ENCODE assay signal across 8 cellular contexts in the genomic region with DNA sequence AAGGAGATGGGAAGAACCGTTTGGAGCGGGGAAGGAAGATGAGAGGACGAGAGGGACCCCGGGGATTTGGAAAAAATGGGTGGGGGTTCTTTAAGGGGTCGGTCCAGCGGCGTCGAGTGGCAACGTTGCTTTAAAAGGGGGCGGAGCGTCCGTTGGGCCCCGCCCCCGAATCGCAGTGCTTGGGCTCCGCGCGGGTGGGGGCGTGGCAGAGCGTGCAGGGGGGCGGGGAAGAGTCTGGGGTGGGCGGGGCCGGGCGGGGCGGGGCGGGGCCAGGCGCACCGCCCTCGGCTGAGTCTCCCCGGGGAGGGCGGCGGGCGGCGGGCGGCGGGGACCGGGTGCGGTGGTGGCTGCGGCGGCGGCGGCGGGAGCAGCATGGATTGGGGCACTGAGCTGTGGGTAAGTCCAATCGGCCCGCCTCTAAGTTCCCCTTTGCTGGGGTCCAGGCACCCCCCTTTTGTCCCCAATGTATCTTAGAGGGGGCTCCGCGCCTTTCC. TPM values are rescaled to one million over a fixed set of nuclear protein-coding genes. Genes with fewer than 3 reads are reported as not detected.
DNase-seq lines count a peak whose midpoint lies in the region; ATAC-seq and TF ChIP-seq lines count a peak whose summit lies in the region.

A gene with protein sequence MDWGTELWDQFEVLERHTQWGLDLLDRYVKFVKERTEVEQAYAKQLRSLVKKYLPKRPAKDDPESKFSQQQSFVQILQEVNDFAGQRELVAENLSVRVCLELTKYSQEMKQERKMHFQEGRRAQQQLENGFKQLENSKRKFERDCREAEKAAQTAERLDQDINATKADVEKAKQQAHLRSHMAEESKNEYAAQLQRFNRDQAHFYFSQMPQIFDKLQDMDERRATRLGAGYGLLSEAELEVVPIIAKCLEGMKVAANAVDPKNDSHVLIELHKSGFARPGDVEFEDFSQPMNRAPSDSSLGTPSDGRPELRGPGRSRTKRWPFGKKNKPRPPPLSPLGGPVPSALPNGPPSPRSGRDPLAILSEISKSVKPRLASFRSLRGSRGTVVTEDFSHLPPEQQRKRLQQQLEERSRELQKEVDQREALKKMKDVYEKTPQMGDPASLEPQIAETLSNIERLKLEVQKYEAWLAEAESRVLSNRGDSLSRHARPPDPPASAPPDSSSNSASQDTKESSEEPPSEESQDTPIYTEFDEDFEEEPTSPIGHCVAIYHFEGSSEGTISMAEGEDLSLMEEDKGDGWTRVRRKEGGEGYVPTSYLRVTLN (plus strand): TSS at position 291 of the 494 bp plus-strand sequence. CDS start 82 bp downstream, at position 373.

- peak within 1 kb of the TSS; percentile 93 to 99 (median 97) for H3K27ac Mint-ChIP-seq in naive thymus-derived CD8-positive, alpha-beta T cell
- peak within 1 kb of the TSS; percentile 91 for H3K27ac Mint-ChIP-seq in stimulated activated memory B cell treated with anti-CD40 and anti-IgM and Interleukin-4, amounts not matched to agents 10 μg/mL and 1 μg/mL and 100 μg/mL, for 72 hours

- ATAC-seq in naive thymus-derived CD8-positive, alpha-beta T cell, result peak in 1 of 2 donors; percentile 18
- ATAC-seq in stimulated activated memory B cell treated with anti-CD40 and anti-IgM and Interleukin-4, amounts not matched to agents 10 μg/mL and 1 μg/mL and 100 μg/mL, for 72 hours, result peak; percentile 10
- ATAC-seq in HG02884 (IDR thresholded peaks at IDR 0.05; ENCODE audit: unreplicated experiment), result no peak

- H3K27me3 ChIP-seq in HL-60 (ENCODE audit: insufficient read depth, poor library complexity, severe bottlenecking), result no peaks in the 10 kb centered on the region

- peaks cover 0 to 2% (median 0%) of the 10 kb centered on the region in 3 donors for H3K36me3 Mint-ChIP-seq in naive thymus-derived CD8-positive, alpha-beta T cell
- peaks cover 30% of the 10 kb centered on the region for H3K36me3 Mint-ChIP-seq in stimulated activated memory B cell treated with anti-CD40 and anti-IgM and Interleukin-4, amounts not matched to agents 10 μg/mL and 1 μg/mL and 100 μg/mL, for 72 hours

- no peak for TF ChIP-seq CTCF in HL-60 (IDR thresholded peaks at IDR 0.05; ENCODE audit: insufficient read depth, low read length)
- no peak for TF ChIP-seq CTCF in fibroblast of pulmonary artery (IDR thresholded peaks at IDR 0.05; ENCODE audit: low read length, missing control alignments)

- H3K4me1 Mint-ChIP-seq in naive thymus-derived CD8-positive, alpha-beta T cell, result peaks cover 19 to 48% (median 44%) of the 10 kb centered on the region in 4 donors
- peaks cover 51% of the 10 kb centered on the region for H3K4me1 Mint-ChIP-seq in stimulated activated memory B cell treated with anti-CD40 and anti-IgM and Interleukin-4, amounts not matched to agents 10 μg/mL and 1 μg/mL and 100 μg/mL, for 72 hours

- H3K4me3 Mint-ChIP-seq in naive thymus-derived CD8-positive, alpha-beta T cell, result peak within 1 kb of the TSS; percentile 89 to 100 (median 95)
- H3K4me3 Mint-ChIP-seq in stimulated activated memory B cell treated with anti-CD40 and anti-IgM and Interleukin-4, amounts not matched to agents 10 μg/mL and 1 μg/mL and 100 μg/mL, for 72 hours, result peak within 1 kb of the TSS; percentile 92

- H3K9me3 Mint-ChIP-seq in naive thymus-derived CD8-positive, alpha-beta T cell, result no peaks in the 10 kb centered on the region
- H3K9me3 Mint-ChIP-seq in stimulated activated memory B cell treated with anti-CD40 and anti-IgM and Interleukin-4, amounts not matched to agents 10 μg/mL and 1 μg/mL and 100 μg/mL, for 72 hours, result no peaks in the 10 kb centered on the region

- H3K27ac ChIP-seq in HL-60 (replicated peaks), result no peak within 1 kb of the TSS; the same call in 1 of the 2 replicates

- peak; percentile 94 for DNase-seq in AG20443 (ENCODE audit: low spot score)
- DNase-seq in HL-60 (ENCODE audit: low read depth in 1 of 2, low spot score in 1 of 2), result peak in 1 of 2 experiments; percentile 58
- DNase-seq in RKO (ENCODE audit: low spot score), result peak; percentile 80
- peak; percentile 82 for DNase-seq in activated effector memory CD4-positive, alpha-beta T cell treated with Interleukin-2 at 50 U/mL for 16 hours
- DNase-seq in fibroblast of pulmonary artery (ENCODE audit: low read depth), result peak; percentile 83
- peak; percentile 63 to 91 (median 80) for DNase-seq in naive thymus-derived CD8-positive, alpha-beta T cell

- H3K27me3 Mint-ChIP-seq in naive thymus-derived CD8-positive, alpha-beta T cell, result no peaks in the 10 kb centered on the region
- H3K27me3 Mint-ChIP-seq in stimulated activated memory B cell treated with anti-CD40 and anti-IgM and Interleukin-4, amounts not matched to agents 10 μg/mL and 1 μg/mL and 100 μg/mL, for 72 hours, result no peaks in the 10 kb centered on the region

- H3K4me3 ChIP-seq in HL-60 (replicated peaks; ENCODE audit: insufficient read depth, low read length) (peak within 1 kb of the TSS; percentile 56), fibroblast of pulmonary artery (replicated peaks; ENCODE audit: low read depth, low read length) (peak within 1 kb of the TSS; percentile 88)

- POLR2A ChIA-PET in naive thymus-derived CD8-positive, alpha-beta T cell (lab: Charles Lee), result interaction anchor here (0.6 to 5.7 kb wide), 8 partner anchors 15 to 151 kb away, joined by 3 to 81 read pairs (median 10); a partner anchor contains a TSS

RNA-seq across cellular contexts. Expression of the gene that starts here (rescaled TPM):
- 1 to 10 TPM; 4.5 to 5.3 TPM for total RNA-seq in naive thymus-derived CD8-positive, alpha-beta T cell
- polyA plus RNA-seq in naive thymus-derived CD8-positive, alpha-beta T cell, result 1 to 10 TPM in 1 of 3 donors, under 1 TPM in 2; 0.64 to 1.0 (median 0.97) TPM
